19 cellular contexts compared by ENCODE assay signal in genomic region chr1:64519921-64520320, GRCh38. TPM values are rescaled to one million over a fixed set of nuclear protein-coding genes. Genes with fewer than 3 reads are reported as not detected.
DNase-seq lines count a peak whose midpoint lies in the region; ATAC-seq and TF ChIP-seq lines count a peak whose summit lies in the region.
"Had no signal": no experiment of that assay in that cellular context is flagged by ENCODE, and none has a peak within 500 bp of the region (broad histone marks: within the 10 kb centered on the region; RNA-seq: fewer than 3 reads in every experiment).

No MANE protein-coding gene starts in this region.

- WGBS in testis, 2 donors: 31 to 32% methylated on average over 3 of the region's 3 CpGs

- peaks cover 25% of the 10 kb centered on the region for H3K4me1 ChIP-seq in testis
- H3K4me1 ChIP-seq: BLaER1, parathyroid adenoma, Peyer's patch had no signal

- H3K9me3 ChIP-seq in testis: no peaks in the 10 kb centered on the region
- H3K9me3 ChIP-seq: BLaER1, gastroesophageal sphincter, Peyer's patch, thoracic aorta had no signal

- intact Hi-C loops in testis (cut with DNase I; ENCODE audit: low total_unique reads): no loop called here

- TF ChIP-seq CTCF in cardiac fibroblast (IDR thresholded peaks at IDR 0.05; ENCODE audit: low read depth, low read length) (no peak), testis (IDR thresholded peaks at IDR 0.05) (no peak)

- no peak for TF ChIP-seq POLR2A in testis (IDR thresholded peaks at IDR 0.05)

- no peak overlapping the region for H3K27ac ChIP-seq in testis
- H3K27ac ChIP-seq: BLaER1, gastroesophageal sphincter, parathyroid adenoma, Peyer's patch, thoracic aorta had no signal

- no peaks in the 10 kb centered on the region for H3K36me3 ChIP-seq in testis (ENCODE audit: low read depth, missing control alignments)
- H3K36me3 ChIP-seq: BLaER1, gastroesophageal sphincter, Peyer's patch, thoracic aorta had no signal

- DNase-seq in NCI-H226: peak; percentile 57
- DNase-seq in cardiac fibroblast (ENCODE audit: low read depth in 2 of 2): peak; percentile 41 to 71
- peak; percentile 54 for DNase-seq in left kidney (ENCODE audit: low read depth, low spot score)
- peak; percentile 46 for DNase-seq in testis
- DNase-seq in foreskin melanocyte: no peak
- DNase-seq: activated CD4-positive, alpha-beta T cell treated with anti-CD3 and anti-CD28 coated beads for 36 hours; activated gamma-delta T cell; anterior cingulate cortex; cortex of kidney; naive B cell; Peyer's patch had no signal

- H3K4me3 ChIP-seq in cardiac fibroblast (replicated peaks in 1 of 2; ENCODE audit: low read depth in 2 of 2, low read length in 2 of 2): no peak overlapping the region
- H3K4me3 ChIP-seq in testis: no peak overlapping the region
- H3K4me3 ChIP-seq: BLaER1, gastroesophageal sphincter, lung, Peyer's patch, thoracic aorta had no signal

- no peaks in the 10 kb centered on the region for H3K27me3 ChIP-seq in testis
- H3K27me3 ChIP-seq: BLaER1, gastroesophageal sphincter, Peyer's patch had no signal

- ATAC-seq in HG02870 (IDR thresholded peaks at IDR 0.05; ENCODE audit: unreplicated experiment) (no peak), HG02642 (IDR thresholded peaks at IDR 0.05; ENCODE audit: poor library complexity, unreplicated experiment) (no peak), HG02840 (IDR thresholded peaks at IDR 0.05; ENCODE audit: low FRiP score, unreplicated experiment) (no peak)
- ATAC-seq: activated CD4-positive, alpha-beta T cell treated with anti-CD3 and anti-CD28 coated beads for 36 hours; gastroesophageal sphincter had no signal

RNA-seq across cellular contexts. Expression of gene CACHD1, which starts 50.0 kb away (rescaled TPM):
- total RNA-seq in testis: 10 to 100 TPM in 1 of 2 donors, 1 to 10 TPM in 1; 8.3 to 10.3 TPM
- 7.4 TPM for polyA plus RNA-seq in testis (ENCODE audit: insufficient read depth, low read depth, low replicate concordance)
